ENCODE assay signal across 9 cellular contexts in the genomic region with DNA sequence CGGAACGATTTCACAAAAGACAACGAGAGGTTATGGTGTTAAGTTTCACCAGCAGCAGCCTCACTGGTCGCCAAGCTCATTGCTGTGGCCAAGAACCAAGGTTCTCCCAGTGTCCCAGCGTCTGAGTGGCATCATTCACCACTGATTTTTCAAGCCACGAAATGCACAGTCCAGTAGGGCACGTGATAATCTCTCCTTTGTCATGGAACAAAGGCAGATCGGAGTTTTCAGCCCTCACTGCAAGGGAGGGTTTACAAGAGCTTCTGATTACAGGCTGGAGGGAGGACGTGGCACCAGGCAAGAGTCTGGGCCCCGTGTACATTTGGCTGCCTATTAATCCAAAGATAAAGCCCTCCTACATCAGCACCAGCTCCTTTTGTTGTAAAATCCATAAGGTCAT. TPM values are rescaled to one million over a fixed set of nuclear protein-coding genes. Genes with fewer than 3 reads are reported as not detected.
DNase-seq lines count a peak whose midpoint lies in the region; ATAC-seq and TF ChIP-seq lines count a peak whose summit lies in the region.
"Had no signal": no experiment of that assay in that cellular context is flagged by ENCODE, and none has a peak within 500 bp of the region (broad histone marks: within the 10 kb centered on the region; RNA-seq: fewer than 3 reads in every experiment).

No MANE protein-coding gene starts in this region.

- no peaks in the 10 kb centered on the region for H3F3A ChIP-seq in SK-N-SH (replicated peaks; ENCODE audit: insufficient read depth)
- peaks cover 6% of the 10 kb centered on the region; the same call in 1 of the 2 replicates for H3F3A ChIP-seq in OCI-LY1 (ENCODE audit: insufficient read depth, low read length)

- H3K4me3 Mint-ChIP-seq in stimulated activated effector memory CD8-positive, alpha-beta T cell treated with anti-CD3 and anti-CD28 coated beads, Interleukin-12 subunit alpha, Interleukin-12 subunit beta, amount 100 ng/mL, for 72 hours, result peak overlapping the region; percentile 62

- no peaks in the 10 kb centered on the region for H3K36me3 Mint-ChIP-seq in stimulated activated effector memory CD8-positive, alpha-beta T cell treated with anti-CD3 and anti-CD28 coated beads, Interleukin-12 subunit alpha, Interleukin-12 subunit beta, amount 100 ng/mL, for 72 hours

- H3K79me2 ChIP-seq in SK-N-SH (ENCODE audit: insufficient read depth), result no peaks in the 10 kb centered on the region
- H3K79me2 ChIP-seq in OCI-LY1 (ENCODE audit: insufficient read depth, low read length), result peaks cover 34% of the 10 kb centered on the region

- ATAC-seq in SK-N-SH treated with all-trans-retinoic acid at 6 μM for 48 hours, result no peak
- no peak for ATAC-seq in stimulated activated effector memory CD8-positive, alpha-beta T cell treated with anti-CD3 and anti-CD28 coated beads, Interleukin-12 subunit alpha, Interleukin-12 subunit beta, amount 100 ng/mL, for 72 hours
- ATAC-seq: Panc1 had no signal

- WGBS in SK-N-SH (ENCODE audit: low lambda C conversion rate), result 30% methylated on average over 8 of the region's 10 CpGs

- H3K4me2 ChIP-seq in SK-N-SH (no peak overlapping the region), OCI-LY1 (ENCODE audit: low read length) (peak overlapping the region; percentile 77)

- CTCF ChIA-PET in SK-N-SH (lab: Yijun Ruan, JAX), result interaction anchor here (2.3 kb wide), 1 partner anchor 363 kb away, joined by 9 read pairs; no protein-coding TSS in a partner anchor

- 0 out of 4 replicates have a peak overlapping the region, but pooled peaks of 1 of the 2 experiments have one; percentile 34 for H3K27ac ChIP-seq in SK-N-SH (ENCODE audit: low read depth in 2 of 2, low read length in 1 of 2)
- H3K27ac ChIP-seq in OCI-LY1 (ENCODE audit: low read depth, low read length, poor library complexity, severe bottlenecking), result peak overlapping the region; percentile 87

- H3K4me1 ChIP-seq in SK-N-SH (ENCODE audit: control insufficient read depth in 1 of 2, insufficient read depth in 2 of 2, low read depth in 1 of 2, low read length in 1 of 2), result peaks cover 0 to 4% of the 10 kb centered on the region in 2 experiments; a peak in 2 of 4 replicates
- peaks cover 35% of the 10 kb centered on the region for H3K4me1 ChIP-seq in OCI-LY1 (ENCODE audit: insufficient read depth, low read length, severe bottlenecking)
- H3K4me1 ChIP-seq in iPS-15b (ENCODE audit: control insufficient read depth, insufficient read depth, low read length), result no peaks in the 10 kb centered on the region

- H3K9me2 ChIP-seq in SK-N-SH, result no peaks in the 10 kb centered on the region
- no peaks in the 10 kb centered on the region for H3K9me2 ChIP-seq in OCI-LY1 (ENCODE audit: low read depth, low read length)

- no peak for TF ChIP-seq EP300 in SK-N-SH (IDR thresholded peaks at IDR 0.05; ENCODE audit: borderline replicate concordance in 1 of 2, low read depth in 1 of 2, low read length in 1 of 2)

- H3K9ac ChIP-seq in SK-N-SH (no peak overlapping the region), OCI-LY1 (ENCODE audit: low read length) (peak overlapping the region; percentile 97), iPS-15b (ENCODE audit: low read depth, low read length) (peak overlapping the region; percentile 100)

- peak; percentile 37 for DNase-seq in SK-N-SH
- DNase-seq in stimulated activated effector memory CD8-positive, alpha-beta T cell treated with anti-CD3 and anti-CD28 coated beads, Interleukin-12 subunit alpha, Interleukin-12 subunit beta, amount 100 ng/mL, for 72 hours (ENCODE audit: low spot score in 2 of 2), result no peak
- DNase-seq in stimulated activated naive CD4-positive, alpha-beta T cell (lab: John Stamatoyannopoulos, UW), result no peak
- no peak for DNase-seq in COLO829 (ENCODE audit: low spot score)
- no peak for DNase-seq in activated naive CD4-positive, alpha-beta T cell treated with Interleukin-2 at 50 U/mL for 16 hours

- peaks cover 50% of the 10 kb centered on the region for H3K27me3 ChIP-seq in SK-N-SH (ENCODE audit: insufficient read depth)
- no peaks in the 10 kb centered on the region for H3K27me3 ChIP-seq in OCI-LY1 (ENCODE audit: insufficient read depth, low read length)
- H3K27me3 ChIP-seq in iPS-15b (ENCODE audit: control insufficient read depth, insufficient read depth, low read length), result no peaks in the 10 kb centered on the region

- POLR2A ChIA-PET in SK-N-SH (lab: Yijun Ruan, JAX), result interaction anchor here (0.9 to 1.3 kb wide), 2 partner anchors 199 to 363 kb away, joined by 3 to 5 read pairs; no protein-coding TSS in a partner anchor

- peaks cover 11% of the 10 kb centered on the region for H3K4me1 Mint-ChIP-seq in stimulated activated effector memory CD8-positive, alpha-beta T cell treated with anti-CD3 and anti-CD28 coated beads, Interleukin-12 subunit alpha, Interleukin-12 subunit beta, amount 100 ng/mL, for 72 hours

- H3K36me3 ChIP-seq in SK-N-SH (replicated peaks in 1 of 2; ENCODE audit: control insufficient read depth in 1 of 2, insufficient read depth in 2 of 2, low read length in 1 of 2) (peaks cover 0 to 4% of the 10 kb centered on the region in 2 experiments), OCI-LY1 (ENCODE audit: insufficient read depth, low read length) (peaks cover 53% of the 10 kb centered on the region), iPS-15b (ENCODE audit: control insufficient read depth, insufficient read depth, low read length) (peaks cover 23% of the 10 kb centered on the region)

- H3K27ac Mint-ChIP-seq in stimulated activated effector memory CD8-positive, alpha-beta T cell treated with anti-CD3 and anti-CD28 coated beads, Interleukin-12 subunit alpha, Interleukin-12 subunit beta, amount 100 ng/mL, for 72 hours, result no peak overlapping the region

- TF ChIP-seq RAD21 in SK-N-SH (IDR thresholded peaks at IDR 0.05; ENCODE audit: low read length), result no peak

- TF ChIP-seq CTCF in SK-N-SH (IDR thresholded peaks at IDR 0.05) (no peak), OCI-LY1 (IDR thresholded peaks at IDR 0.05; ENCODE audit: low read length) (no peak)

- H2AFZ ChIP-seq in SK-N-SH (ENCODE audit: low read depth) (no peak overlapping the region), OCI-LY1 (ENCODE audit: low read length) (no peak overlapping the region)

- H3K4me3 ChIP-seq in SK-N-SH (ENCODE audit: low read depth in 2 of 2, low read length in 1 of 2) (peak overlapping the region in 1 of 2 experiments; percentile 61; a peak in 2 of 4 replicates), OCI-LY1 (ENCODE audit: low read depth, low read length, poor library complexity, severe bottlenecking) (peak overlapping the region; percentile 89), iPS-15b (ENCODE audit: low read depth, low read length) (peak overlapping the region; percentile 69)

- H4K20me1 ChIP-seq in SK-N-SH (ENCODE audit: insufficient read depth) (no peaks in the 10 kb centered on the region), OCI-LY1 (ENCODE audit: insufficient read depth, low read length) (no peaks in the 10 kb centered on the region)

- H3K9me3 Mint-ChIP-seq in stimulated activated effector memory CD8-positive, alpha-beta T cell treated with anti-CD3 and anti-CD28 coated beads, Interleukin-12 subunit alpha, Interleukin-12 subunit beta, amount 100 ng/mL, for 72 hours, result no peaks in the 10 kb centered on the region

- H3K9me3 ChIP-seq in SK-N-SH (no peaks in the 10 kb centered on the region), OCI-LY1 (ENCODE audit: low read length) (no peaks in the 10 kb centered on the region), iPS-15b (ENCODE audit: control insufficient read depth, insufficient read depth, low read length) (no peaks in the 10 kb centered on the region)

TF ChIP-seq in SK-N-SH treated with all-trans-retinoic acid at 6 μM for 48 hours, 23 proteins besides CTCF, POLR2A, EP300 and RAD21 (continues in another document):
- TF ChIP-seq ZNF8 (CRISPR knock-in tag; IDR thresholded peaks at IDR 0.05) (no peak), ZC3H10 (CRISPR knock-in tag; IDR thresholded peaks at IDR 0.05) (no peak), GLIS3 (CRISPR knock-in tag; IDR thresholded peaks at IDR 0.05) (no peak)
- TF ChIP-seq, protein P1, sequence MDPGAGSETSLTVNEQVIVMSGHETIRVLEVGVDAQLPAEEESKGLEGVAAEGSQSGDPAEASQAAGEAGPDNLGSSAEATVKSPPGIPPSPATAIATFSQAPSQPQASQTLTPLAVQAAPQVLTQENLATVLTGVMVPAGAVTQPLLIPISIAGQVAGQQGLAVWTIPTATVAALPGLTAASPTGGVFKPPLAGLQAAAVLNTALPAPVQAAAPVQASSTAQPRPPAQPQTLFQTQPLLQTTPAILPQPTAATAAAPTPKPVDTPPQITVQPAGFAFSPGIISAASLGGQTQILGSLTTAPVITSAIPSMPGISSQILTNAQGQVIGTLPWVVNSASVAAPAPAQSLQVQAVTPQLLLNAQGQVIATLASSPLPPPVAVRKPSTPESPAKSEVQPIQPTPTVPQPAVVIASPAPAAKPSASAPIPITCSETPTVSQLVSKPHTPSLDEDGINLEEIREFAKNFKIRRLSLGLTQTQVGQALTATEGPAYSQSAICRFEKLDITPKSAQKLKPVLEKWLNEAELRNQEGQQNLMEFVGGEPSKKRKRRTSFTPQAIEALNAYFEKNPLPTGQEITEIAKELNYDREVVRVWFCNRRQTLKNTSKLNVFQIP (CRISPR knock-in tag; IDR thresholded peaks at IDR 0.05; ENCODE audit: borderline replicate concordance, low read depth), result no peak
- TF ChIP-seq, protein P2, sequence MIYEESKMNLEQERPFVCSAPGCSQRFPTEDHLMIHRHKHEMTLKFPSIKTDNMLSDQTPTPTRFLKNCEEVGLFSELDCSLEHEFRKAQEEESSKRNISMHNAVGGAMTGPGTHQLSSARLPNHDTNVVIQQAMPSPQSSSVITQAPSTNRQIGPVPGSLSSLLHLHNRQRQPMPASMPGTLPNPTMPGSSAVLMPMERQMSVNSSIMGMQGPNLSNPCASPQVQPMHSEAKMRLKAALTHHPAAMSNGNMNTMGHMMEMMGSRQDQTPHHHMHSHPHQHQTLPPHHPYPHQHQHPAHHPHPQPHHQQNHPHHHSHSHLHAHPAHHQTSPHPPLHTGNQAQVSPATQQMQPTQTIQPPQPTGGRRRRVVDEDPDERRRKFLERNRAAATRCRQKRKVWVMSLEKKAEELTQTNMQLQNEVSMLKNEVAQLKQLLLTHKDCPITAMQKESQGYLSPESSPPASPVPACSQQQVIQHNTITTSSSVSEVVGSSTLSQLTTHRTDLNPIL (CRISPR knock-in tag; IDR thresholded peaks at IDR 0.05; ENCODE audit: low read depth), result no peak

RNA-seq across cellular contexts. Expression of gene CD24, which starts 2.0 kb away (rescaled TPM):
- polyA plus RNA-seq in SK-N-SH (2012; rRNA removed), result 1.9 and 5.9 TPM in 2 replicates
- 8.2 and 12.5 TPM in 2 replicates for polyA plus RNA-seq in SK-N-SH (2012; cell fraction: cytosol; rRNA removed)
- 0.67 and 0.83 TPM in 2 replicates for polyA plus RNA-seq in SK-N-SH (2012; cell fraction: nucleus; rRNA removed)

RNA-seq across cellular contexts. Expression of gene MTRES1, which starts 55.5 kb away (rescaled TPM):
- polyA plus RNA-seq in SK-N-SH (2012; rRNA removed), result 8.5 and 10.2 TPM in 2 replicates
- polyA plus RNA-seq in SK-N-SH (2012; cell fraction: cytosol; rRNA removed), result 11.5 and 15.7 TPM in 2 replicates
- 6.4 and 10.7 TPM in 2 replicates for polyA plus RNA-seq in SK-N-SH (2012; cell fraction: nucleus; rRNA removed)
